Comparison of ENCODE assay signal across 18 cellular contexts in the genomic region with DNA sequence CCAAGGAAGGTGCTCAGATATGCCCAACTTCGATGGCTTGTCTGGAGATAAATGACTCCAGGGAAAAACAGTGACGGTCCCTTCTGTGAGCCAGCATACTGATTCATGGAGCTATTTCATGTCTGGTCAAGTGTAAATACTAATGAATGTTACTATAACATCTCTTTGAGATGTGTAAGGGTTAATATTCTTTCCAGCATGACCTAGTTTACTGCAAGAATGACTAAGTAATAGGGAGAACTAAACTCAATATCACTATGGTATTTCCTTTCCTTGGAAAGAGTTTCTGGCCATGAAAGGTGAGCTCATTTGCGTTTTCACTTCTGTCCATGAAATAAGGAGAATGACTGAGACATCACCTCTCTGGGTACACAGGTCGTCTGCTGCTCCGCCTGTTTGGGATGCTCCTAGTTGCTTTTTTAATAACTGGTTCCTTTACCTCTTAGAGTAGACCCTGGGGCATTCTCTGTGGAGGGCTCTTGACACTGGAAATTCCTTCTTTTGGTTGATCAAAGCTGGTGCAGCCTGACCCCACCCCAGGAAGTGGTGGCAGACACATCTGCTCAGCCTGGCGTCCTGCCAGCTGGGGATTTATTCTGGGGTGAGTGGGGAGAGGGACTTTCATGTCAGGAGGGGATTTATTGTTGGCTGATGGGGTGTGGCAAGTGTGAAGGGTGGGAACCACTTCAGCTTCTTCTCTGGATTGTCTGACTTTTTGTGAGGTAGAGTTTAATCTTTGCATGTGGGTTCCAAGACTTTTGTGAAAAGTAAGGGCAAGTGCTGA.
DNase-seq lines count a peak whose midpoint lies in the region; ATAC-seq, FAIRE-seq and TF ChIP-seq lines count a peak whose summit lies in the region.
"Had no signal": no experiment of that assay in that cellular context is flagged by ENCODE, and none has a peak within 500 bp of the region (broad histone marks: within the 10 kb centered on the region; RNA-seq: fewer than 3 reads in every experiment).

No MANE protein-coding gene starts in this region.

- intact Hi-C loops in right cardiac atrium (cut with DNase I), result loop anchor here in 1 of 4 donors (10.0 kb wide), 2 partner anchors 55 kb away; no protein-coding TSS in a partner anchor
- intact Hi-C loops in mammary epithelial cell (cut with micrococcal nuclease), result loop anchor here (5.0 kb wide), 2 partner anchors 42 to 823 kb away; no protein-coding TSS in a partner anchor
- intact Hi-C loops in CD8-positive, alpha-beta T cell (cut with DNase I, micrococcal nuclease), result no loop called here

- DNase-seq in right cardiac atrium (peak; percentile 18 to 56 (median 33)), right atrium auricular region (ENCODE audit: low spot score) (no peak), NCI-H2171 (lab: John Stamatoyannopoulos, UW) (peak; percentile 21), mammary epithelial cell (peak; percentile 76), urothelium cell line (ENCODE audit: low spot score) (peak; percentile 4)
- no peak for DNase-seq in stimulated activated naive B cell treated with anti-CD40 and anti-IgM and Interleukin-4, amounts not matched to agents 10 μg/mL and 1 μg/mL and 100 μg/mL, for 72 hours
- no peak for DNase-seq in CD8-positive, alpha-beta T cell
- DNase-seq: activated CD4-positive, alpha-beta T cell treated with anti-CD3 and anti-CD28 coated beads, Interleukin-2, amount 50 U/mL, for 4 hours; activated T-cell treated with anti-CD3 and anti-CD28 coated beads, Interleukin-2, amount 50 U/mL, for 72 hours; caudate nucleus; effector CD8-positive, alpha-beta T cell; HCEC 1CT; left ventricle myocardium inferior; NCI-H1436; stimulated activated CD4-positive, alpha-beta T cell treated with anti-CD3 and anti-CD28 coated beads, Interleukin-4, amount 100 ng/mL, for 4 hours had no signal

- peaks cover 1% of the 10 kb centered on the region for H3K4me1 ChIP-seq in right cardiac atrium (ENCODE audit: control insufficient read depth, insufficient read depth, low read length)
- H3K4me1 ChIP-seq in right atrium auricular region, result peaks cover 0 to 6% of the 10 kb centered on the region in 2 donors
- peaks cover 18% of the 10 kb centered on the region for H3K4me1 ChIP-seq in mammary epithelial cell (ENCODE audit: insufficient read depth, low read length)
- H3K4me1 ChIP-seq in CD8-positive, alpha-beta T cell (ENCODE audit: insufficient read depth, low read length), result no peaks in the 10 kb centered on the region
- H3K4me1 ChIP-seq: tibial nerve had no signal

- no peaks in the 10 kb centered on the region for H3K4me1 Mint-ChIP-seq in stimulated activated naive B cell treated with anti-CD40 and anti-IgM and Interleukin-4, amounts not matched to agents 10 μg/mL and 1 μg/mL and 100 μg/mL, for 72 hours
- H3K4me1 Mint-ChIP-seq in CD8-positive, alpha-beta T cell (ENCODE audit: low read depth), result no peaks in the 10 kb centered on the region

- WGBS in right cardiac atrium, result 75% methylated on average over 6 of the region's 6 CpGs
- WGBS in mammary epithelial cell (ENCODE audit: low coverage, missing lambda C conversion rate), result 30% methylated on average over 6 of the region's 6 CpGs

- CTCF ChIA-PET in mammary epithelial cell (lab: Charles Lee; ENCODE audit: low non-redundant PET), result interaction anchor here (0.9 kb wide), 1 partner anchor 686 kb away, joined by 3 read pairs; no protein-coding TSS in a partner anchor
- CTCF ChIA-PET in CD8-positive, alpha-beta T cell (lab: Charles Lee), result no interaction called here

- POLR2A ChIA-PET in CD8-positive, alpha-beta T cell (lab: Charles Lee), result no interaction called here

- FAIRE-seq in urothelium cell line (lab: Jason Lieb, UNC), result no peak

- H3K4me3 Mint-ChIP-seq in stimulated activated naive B cell treated with anti-CD40 and anti-IgM and Interleukin-4, amounts not matched to agents 10 μg/mL and 1 μg/mL and 100 μg/mL, for 72 hours, result no peak overlapping the region
- H3K4me3 Mint-ChIP-seq in CD8-positive, alpha-beta T cell, result no peak overlapping the region
- H3K4me3 Mint-ChIP-seq: activated T-cell treated with anti-CD3 and anti-CD28 coated beads, Interleukin-2, amount 50 U/mL, for 72 hours had no signal

- no peak for TF ChIP-seq CTCF in right atrium auricular region (IDR thresholded peaks at IDR 0.05)
- TF ChIP-seq CTCF in mammary epithelial cell (conservative IDR thresholded peaks at IDR 0.05 in 1 of 2, IDR thresholded peaks at IDR 0.05 in 1 of 2; ENCODE audit: extremely low read depth in 1 of 2, insufficient read depth in 1 of 2, low read depth in 1 of 2, low read length in 2 of 2), result no peak
- no peak for TF ChIP-seq CTCF in CD8-positive, alpha-beta T cell (IDR thresholded peaks at IDR 0.05)

- dilution Hi-C loops in mammary epithelial cell (cut with HindIII; ENCODE audit: low sequenced_read_pairs), result no loop called here

- no peak overlapping the region for H3K4me3 ChIP-seq in right cardiac atrium (ENCODE audit: low read length)
- H3K4me3 ChIP-seq in right atrium auricular region, result no peak overlapping the region
- no peak overlapping the region for H3K4me3 ChIP-seq in mammary epithelial cell (replicated peaks in 1 of 3; ENCODE audit: insufficient read depth in 1 of 3, low read depth in 2 of 3, low read length in 3 of 3)
- H3K4me3 ChIP-seq in CD8-positive, alpha-beta T cell (ENCODE audit: low read depth, low read length), result no peak overlapping the region
- H3K4me3 ChIP-seq: left ventricle myocardium inferior, tibial nerve had no signal

- H3K36me3 Mint-ChIP-seq in stimulated activated naive B cell treated with anti-CD40 and anti-IgM and Interleukin-4, amounts not matched to agents 10 μg/mL and 1 μg/mL and 100 μg/mL, for 72 hours, result no peaks in the 10 kb centered on the region
- no peaks in the 10 kb centered on the region for H3K36me3 Mint-ChIP-seq in CD8-positive, alpha-beta T cell

- H2AFZ ChIP-seq in mammary epithelial cell (ENCODE audit: low read depth, low read length), result peak overlapping the region; percentile 13

- H3K4me2 ChIP-seq in mammary epithelial cell (ENCODE audit: insufficient read depth, low read depth, low read length), result peak overlapping the region; percentile 13

- H3K27ac ChIP-seq in right cardiac atrium (ENCODE audit: low read length) (no peak overlapping the region), right atrium auricular region (no peak overlapping the region), mammary epithelial cell (ENCODE audit: insufficient read depth, low read depth, low read length) (no peak overlapping the region)
- H3K27ac ChIP-seq in CD8-positive, alpha-beta T cell (ENCODE audit: low read depth, low read length), result no peak overlapping the region
- H3K27ac ChIP-seq: left ventricle myocardium inferior, tibial nerve had no signal

- no peaks in the 10 kb centered on the region for H3K27me3 ChIP-seq in right cardiac atrium (ENCODE audit: control insufficient read depth, insufficient read depth)
- no peaks in the 10 kb centered on the region for H3K27me3 ChIP-seq in right atrium auricular region
- no peaks in the 10 kb centered on the region for H3K27me3 ChIP-seq in mammary epithelial cell (ENCODE audit: insufficient read depth, low read length)
- H3K27me3 ChIP-seq in CD8-positive, alpha-beta T cell (ENCODE audit: insufficient read depth, low read length), result no peaks in the 10 kb centered on the region
- H3K27me3 ChIP-seq: tibial nerve had no signal

- H3K9me3 Mint-ChIP-seq in stimulated activated naive B cell treated with anti-CD40 and anti-IgM and Interleukin-4, amounts not matched to agents 10 μg/mL and 1 μg/mL and 100 μg/mL, for 72 hours, result peaks cover 8 to 10% of the 10 kb centered on the region in 2 donors
- H3K9me3 Mint-ChIP-seq in CD8-positive, alpha-beta T cell, result peaks cover 9% of the 10 kb centered on the region

- in situ Hi-C loops in mammary epithelial cell (cut with MboI; ENCODE audit: low sequenced_read_pairs in 2 of 2), result no loop called here

- H4K20me1 ChIP-seq in mammary epithelial cell (ENCODE audit: insufficient read depth, low read length), result no peaks in the 10 kb centered on the region

- H3K27me3 Mint-ChIP-seq in stimulated activated naive B cell treated with anti-CD40 and anti-IgM and Interleukin-4, amounts not matched to agents 10 μg/mL and 1 μg/mL and 100 μg/mL, for 72 hours, result no peaks in the 10 kb centered on the region
- no peaks in the 10 kb centered on the region for H3K27me3 Mint-ChIP-seq in CD8-positive, alpha-beta T cell (ENCODE audit: low read depth)

- H3K36me3 ChIP-seq in right atrium auricular region, result no peaks in the 10 kb centered on the region
- no peaks in the 10 kb centered on the region for H3K36me3 ChIP-seq in mammary epithelial cell (ENCODE audit: insufficient read depth, low read length)
- H3K36me3 ChIP-seq in CD8-positive, alpha-beta T cell (ENCODE audit: insufficient read depth, low read length), result no peaks in the 10 kb centered on the region
- H3K36me3 ChIP-seq: left ventricle myocardium inferior, tibial nerve had no signal

- ATAC-seq in right cardiac atrium (no peak), GM21360 (IDR thresholded peaks at IDR 0.05; ENCODE audit: unreplicated experiment) (no peak)
- ATAC-seq in stimulated activated naive B cell treated with anti-CD40 and anti-IgM and Interleukin-4, amounts not matched to agents 10 μg/mL and 1 μg/mL and 100 μg/mL, for 72 hours (replicated peaks), result no peak
- ATAC-seq in CD8-positive, alpha-beta T cell, result no peak
- ATAC-seq: activated T-cell treated with anti-CD3 and anti-CD28 coated beads, Interleukin-2, amount 50 U/mL, for 72 hours; sciatic nerve had no signal

- BruUV-seq in mammary epithelial cell (replicated peaks; lab: Mats Ljungman, UMichigan), result no TSS peak

- no peak overlapping the region for H3K9ac ChIP-seq in mammary epithelial cell (ENCODE audit: insufficient read depth, low read length)

- no peaks in the 10 kb centered on the region for H3K79me2 ChIP-seq in mammary epithelial cell (ENCODE audit: insufficient read depth, low read length)

- no peaks in the 10 kb centered on the region for H3K9me3 ChIP-seq in right cardiac atrium (ENCODE audit: control insufficient read depth, low read length)
- H3K9me3 ChIP-seq in right atrium auricular region, result peaks cover 0 to 10% of the 10 kb centered on the region in 2 donors
- no peaks in the 10 kb centered on the region for H3K9me3 ChIP-seq in mammary epithelial cell (replicated peaks; ENCODE audit: insufficient read depth, low read length)
- H3K9me3 ChIP-seq in CD8-positive, alpha-beta T cell (ENCODE audit: low read length), result no peaks in the 10 kb centered on the region

- no peak overlapping the region for H3K27ac Mint-ChIP-seq in stimulated activated naive B cell treated with anti-CD40 and anti-IgM and Interleukin-4, amounts not matched to agents 10 μg/mL and 1 μg/mL and 100 μg/mL, for 72 hours
- no peak overlapping the region for H3K27ac Mint-ChIP-seq in CD8-positive, alpha-beta T cell
- H3K27ac Mint-ChIP-seq: activated T-cell treated with anti-CD3 and anti-CD28 coated beads, Interleukin-2, amount 50 U/mL, for 72 hours had no signal

Comparison
In these comparisons a context has a peak if more than half of its experiments do, and no peak if none do; other contexts are left out.
1. DNase-seq: peak in right cardiac atrium (3 of 3), NCI-H2171 (single experiment), mammary epithelial cell (single experiment) and urothelium cell line (single experiment); none in right atrium auricular region (single experiment), stimulated activated naive B cell treated with anti-CD40 and anti-IgM and Interleukin-4, amounts not matched to agents 10 μg/mL and 1 μg/mL and 100 μg/mL, for 72 hours (single experiment) and CD8-positive, alpha-beta T cell (0 of 7).